ENCODE assay signal across 8 cellular contexts in genomic region chr17:18182978-18183333, GRCh38.
A peak's percentile ranks its signal among the peaks of the same experiment; 100 is the strongest.
DNase-seq lines count a peak whose midpoint lies in the region; ATAC-seq and TF ChIP-seq lines count a peak whose summit lies in the region.

No MANE protein-coding gene starts in this region.

- H3K4me3 ChIP-seq in HUES6 (ENCODE audit: low read depth, low read length) = peak overlapping the region; percentile 67
- H3K4me3 ChIP-seq in astrocyte of the cerebellum (ENCODE audit: low read depth, low read length) = peak overlapping the region; percentile 71

- no peaks in the 10 kb centered on the region for H3K9me3 ChIP-seq in HUES6 (ENCODE audit: control insufficient read depth, insufficient read depth, low read depth, low read length)

- no peak for TF ChIP-seq CTCF in astrocyte of the cerebellum (IDR thresholded peaks at IDR 0.05; ENCODE audit: low read depth, low read length, missing control alignments)

- peaks cover 34% of the 10 kb centered on the region for H3K4me1 ChIP-seq in HUES6 (ENCODE audit: control insufficient read depth, insufficient read depth, low read length)

- H3K27me3 ChIP-seq in HUES6 (ENCODE audit: control insufficient read depth, insufficient read depth, low read length) = no peaks in the 10 kb centered on the region

- peak; percentile 33 for ATAC-seq in GM21390 (IDR thresholded peaks at IDR 0.05; ENCODE audit: unreplicated experiment)

- peaks cover 26% of the 10 kb centered on the region for H3K36me3 ChIP-seq in HUES6 (ENCODE audit: control insufficient read depth, insufficient read depth, low read length)

- in situ Hi-C loops in astrocyte of the cerebellum (cut with HindIII; ENCODE audit: low sequenced_read_pairs) = no loop called here

- H3K27ac ChIP-seq in HUES6 (ENCODE audit: low read depth, low read length) = peak overlapping the region; percentile 90

- DNase-seq in EH (ENCODE audit: low read depth) (peak; percentile 88), T-helper 9 cell (peak; percentile 72), astrocyte of the cerebellum (ENCODE audit: low read depth) (peak; percentile 29), iPS-NIHi11 (ENCODE audit: low spot score) (peak; percentile 77), foreskin melanocyte (no peak)
- DNase-seq in stimulated activated CD4-positive, alpha-beta T cell treated with anti-CD3 and anti-CD28 coated beads, Interleukin-15, amount 100 ng/mL, for 24 hours = peak; percentile 91

- peak overlapping the region; percentile 89 for H3K9ac ChIP-seq in HUES6 (ENCODE audit: low read length)
